In genomic region chr12:78331764-78332163, GRCh38 we compare ENCODE assay signal across 23 cellular contexts.
DNase-seq lines count a peak whose midpoint lies in the region; ATAC-seq lines count a peak whose summit lies in the region.
"Had no signal": no experiment of that assay in that cellular context is flagged by ENCODE, and none has a peak within 500 bp of the region (broad histone marks: within the 10 kb centered on the region; RNA-seq: fewer than 3 reads in every experiment).

No MANE protein-coding gene starts in this region.

- no peaks in the 10 kb centered on the region for H3K9me3 ChIP-seq in NT2/D1 (ENCODE audit: insufficient read depth, low read length)
- H3K9me3 ChIP-seq: SK-N-SH had no signal

- H3K36me3 ChIP-seq in NT2/D1 (ENCODE audit: insufficient read depth, insufficient read length, low read length): no peaks in the 10 kb centered on the region
- H3K36me3 ChIP-seq: cardiac muscle cell had no signal

- H3K4me1 Mint-ChIP-seq in activated naive CD4-positive, alpha-beta T cell treated with anti-CD3 and anti-CD28 coated beads for 36 hours (ENCODE audit: low read depth): no peaks in the 10 kb centered on the region
- H3K4me1 Mint-ChIP-seq: activated naive CD8-positive, alpha-beta T cell treated with anti-CD3 and anti-CD28 coated beads, Interleukin-2, amount 50 U/mL, for 24 hours; activated T-helper 17 cell treated with anti-CD3 and anti-CD28 coated beads, Interleukin-2, amount 50 U/mL, for 72 hours; immature natural killer cell; naive B cell had no signal

- no peaks in the 10 kb centered on the region for H3K36me3 Mint-ChIP-seq in activated naive CD4-positive, alpha-beta T cell treated with anti-CD3 and anti-CD28 coated beads for 36 hours (ENCODE audit: low read depth)
- H3K36me3 Mint-ChIP-seq: immature natural killer cell, naive B cell had no signal

- H3K9ac ChIP-seq in NT2/D1 (ENCODE audit: insufficient read length, low read depth): no peak overlapping the region
- H3K9ac ChIP-seq: KMS-11, SK-N-SH had no signal

- CTCF ChIA-PET in activated naive CD4-positive, alpha-beta T cell treated with anti-CD3 and anti-CD28 coated beads for 36 hours (lab: Charles Lee): no interaction called here

- H3K27ac Mint-ChIP-seq in activated naive CD4-positive, alpha-beta T cell treated with anti-CD3 and anti-CD28 coated beads for 36 hours: no peak overlapping the region
- H3K27ac Mint-ChIP-seq: activated naive CD8-positive, alpha-beta T cell treated with anti-CD3 and anti-CD28 coated beads, Interleukin-2, amount 50 U/mL, for 24 hours; activated T-helper 17 cell treated with anti-CD3 and anti-CD28 coated beads, Interleukin-2, amount 50 U/mL, for 72 hours; HFFc6; immature natural killer cell; progenitor cell of endocrine pancreas had no signal

- intact Hi-C loops in activated naive CD4-positive, alpha-beta T cell treated with anti-CD3 and anti-CD28 coated beads for 36 hours (cut with micrococcal nuclease): no loop called here

- DNase-seq in COLO668 (lab: John Stamatoyannopoulos, UW; ENCODE audit: unreplicated experiment) (peak; percentile 41), LHCN-M2 (ENCODE audit: low read depth) (peak; percentile 14), NT2/D1 (ENCODE audit: low read depth, low spot score) (peak; percentile 27), iPS-NIHi11 (ENCODE audit: low spot score) (peak; percentile 4), 8988T (no peak)
- no peak for DNase-seq in activated naive CD4-positive, alpha-beta T cell treated with anti-CD3 and anti-CD28 coated beads for 36 hours
- DNase-seq: activated naive CD8-positive, alpha-beta T cell treated with anti-CD3 and anti-CD28 coated beads, Interleukin-2, amount 50 U/mL, for 24 hours; effector CD8-positive, alpha-beta T cell; head of caudate nucleus; HFFc6; immature natural killer cell; naive B cell; NCI-H526 treated with DMSO at 0.1 percent for 48 hours; SK-N-SH; T-helper 9 cell had no signal

- H3K4me1 ChIP-seq in NT2/D1 (ENCODE audit: insufficient read depth, insufficient read length): no peaks in the 10 kb centered on the region

- no peaks in the 10 kb centered on the region for H3K27me3 Mint-ChIP-seq in activated naive CD4-positive, alpha-beta T cell treated with anti-CD3 and anti-CD28 coated beads for 36 hours (ENCODE audit: low read depth)
- H3K27me3 Mint-ChIP-seq: activated naive CD8-positive, alpha-beta T cell treated with anti-CD3 and anti-CD28 coated beads, Interleukin-2, amount 50 U/mL, for 24 hours; activated T-helper 17 cell treated with anti-CD3 and anti-CD28 coated beads, Interleukin-2, amount 50 U/mL, for 72 hours; naive B cell; progenitor cell of endocrine pancreas had no signal

- H3K4me3 ChIP-seq in NT2/D1 (ENCODE audit: insufficient read length, low read depth): no peak overlapping the region
- H3K4me3 ChIP-seq: cardiac muscle cell, lung had no signal

- H3K9me3 Mint-ChIP-seq in activated naive CD4-positive, alpha-beta T cell treated with anti-CD3 and anti-CD28 coated beads for 36 hours: peaks cover 2% of the 10 kb centered on the region
- H3K9me3 Mint-ChIP-seq: HFFc6 had no signal

- no peak overlapping the region for H3K4me3 Mint-ChIP-seq in activated naive CD4-positive, alpha-beta T cell treated with anti-CD3 and anti-CD28 coated beads for 36 hours
- H3K4me3 Mint-ChIP-seq: activated naive CD8-positive, alpha-beta T cell treated with anti-CD3 and anti-CD28 coated beads, Interleukin-2, amount 50 U/mL, for 24 hours; activated T-helper 17 cell treated with anti-CD3 and anti-CD28 coated beads, Interleukin-2, amount 50 U/mL, for 72 hours; HFFc6; immature natural killer cell had no signal

- no peaks in the 10 kb centered on the region for H3K27me3 ChIP-seq in NT2/D1 (ENCODE audit: insufficient read depth, insufficient read length)
- H3K27me3 ChIP-seq: cardiac muscle cell had no signal

- ATAC-seq in HG02678 (IDR thresholded peaks at IDR 0.05; ENCODE audit: unreplicated experiment) (no peak), GM21367 (IDR thresholded peaks at IDR 0.05; ENCODE audit: unreplicated experiment) (no peak)
- ATAC-seq: activated naive CD8-positive, alpha-beta T cell treated with anti-CD3 and anti-CD28 coated beads, Interleukin-2, amount 50 U/mL, for 24 hours; activated T-helper 17 cell treated with anti-CD3 and anti-CD28 coated beads, Interleukin-2, amount 50 U/mL, for 72 hours; Panc1 had no signal

Comparison
In these comparisons a context has a peak if more than half of its experiments do, and no peak if none do; other contexts are left out.
1. DNase-seq: peak in COLO668 (single experiment), LHCN-M2 (single experiment), NT2/D1 (single experiment) and iPS-NIHi11 (single experiment); none in 8988T (single experiment) and activated naive CD4-positive, alpha-beta T cell treated with anti-CD3 and anti-CD28 coated beads for 36 hours (single experiment).